Comparison of ENCODE assay signal across 21 cellular contexts in the genomic region with DNA sequence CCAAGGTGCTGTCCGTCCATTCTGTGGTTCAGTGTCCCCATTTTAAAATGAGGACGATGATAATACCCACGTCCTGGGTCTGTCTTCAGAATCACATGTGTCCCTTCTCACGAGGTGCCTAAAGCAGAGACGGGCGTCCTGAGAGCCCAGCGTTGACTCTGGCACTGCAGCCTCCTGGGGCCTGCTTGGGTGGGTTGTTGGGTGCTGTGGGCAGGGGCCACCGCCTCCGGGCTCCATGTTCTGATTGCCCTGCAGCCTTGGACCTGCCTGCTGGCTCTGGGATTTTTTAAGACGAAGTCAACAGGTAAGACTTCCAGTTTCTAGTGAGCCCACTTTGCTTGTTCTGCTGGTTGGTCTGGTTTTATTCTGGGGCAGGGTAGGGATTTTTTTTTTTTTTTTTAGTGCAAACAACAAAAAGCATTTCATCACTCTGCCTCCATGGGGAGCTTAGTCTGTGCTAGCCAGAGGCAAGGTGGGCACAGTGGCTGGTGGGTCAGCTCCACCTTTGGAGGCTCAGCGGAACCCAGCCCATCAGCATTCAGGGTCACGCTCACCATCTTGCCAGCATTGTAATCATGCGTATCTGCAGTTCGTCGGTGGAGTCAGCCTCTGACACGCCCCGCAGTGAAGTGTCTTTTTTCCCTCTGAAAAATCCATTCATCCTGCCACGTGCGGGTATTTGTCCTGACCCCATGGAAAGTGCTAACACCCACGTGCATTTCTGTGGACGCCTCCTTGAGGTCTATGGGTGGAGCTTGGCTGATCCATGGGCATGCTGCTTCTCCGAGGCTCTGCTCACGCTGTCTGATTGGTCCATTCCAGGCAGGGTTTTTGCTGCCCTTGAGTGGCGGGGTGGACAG. TPM values are rescaled to one million over a fixed set of nuclear protein-coding genes. Genes with fewer than 3 reads are reported as not detected.
"Had no signal": no experiment of that assay in that cellular context is flagged by ENCODE, and none has a peak within 500 bp of the region (broad histone marks: within the 10 kb centered on the region; RNA-seq: fewer than 3 reads in every experiment).

No MANE protein-coding gene starts in this region.

- H3K9me3 Mint-ChIP-seq: activated CD4-positive, alpha-beta memory T cell treated with anti-CD3 and anti-CD28 coated beads, Interleukin-2, amount 10 ng/mL, durations not matched to agents 7 days and 5 days; activated naive CD8-positive, alpha-beta T cell treated with anti-CD3 and anti-CD28 coated beads for 36 hours; naive thymus-derived CD8-positive, alpha-beta T cell had no signal

- H3K27me3 ChIP-seq: brain microvascular endothelial cell, sigmoid colon, suprapubic skin, upper lobe of right lung had no signal

- H3K4me1 ChIP-seq: lower lobe of right lung, psoas muscle, sigmoid colon, upper lobe of right lung had no signal

- DNase-seq: activated CD4-positive, alpha-beta memory T cell treated with anti-CD3 and anti-CD28 coated beads, Interleukin-2, amount 10 ng/mL, durations not matched to agents 7 days and 5 days; activated CD4-positive, alpha-beta T cell treated with anti-CD3 and anti-CD28 coated beads for 36 hours; activated gamma-delta T cell treated with Interleukin-2 at 50 U/mL for 16 hours; activated naive CD8-positive, alpha-beta T cell treated with anti-CD3 and anti-CD28 coated beads for 36 hours; activated T-cell treated with anti-CD3 and anti-CD28 coated beads, Interleukin-2, amount 50 U/mL, for 48 hours; brain microvascular endothelial cell; hippocampal formation; kidney glomerular epithelial cell; lower lobe of right lung; naive thymus-derived CD8-positive, alpha-beta T cell; occipital lobe; psoas muscle; sigmoid colon; stimulated activated CD4-positive, alpha-beta T cell treated with anti-CD3 and anti-CD28 coated beads, Interleukin-12 subunit alpha, Interleukin-12 subunit beta, amount 100 ng/mL, for 4 hours; stimulated activated naive CD4-positive, alpha-beta T cell treated with Interleukin-2 at 50 U/mL for 16 hours; T-helper 9 cell; upper lobe of right lung; WERI-Rb-1 had no signal

- H3K4me3 ChIP-seq: lower lobe of right lung, psoas muscle, sigmoid colon, suprapubic skin, upper lobe of right lung had no signal

- H3K9me3 ChIP-seq: lower lobe of right lung, psoas muscle, sigmoid colon, suprapubic skin, upper lobe of right lung had no signal

- H3K4me3 Mint-ChIP-seq: activated CD4-positive, alpha-beta memory T cell treated with anti-CD3 and anti-CD28 coated beads, Interleukin-2, amount 10 ng/mL, durations not matched to agents 7 days and 5 days; activated CD4-positive, alpha-beta T cell treated with anti-CD3 and anti-CD28 coated beads for 36 hours; activated naive CD8-positive, alpha-beta T cell treated with anti-CD3 and anti-CD28 coated beads for 36 hours; naive thymus-derived CD8-positive, alpha-beta T cell had no signal

- H3K27ac Mint-ChIP-seq: activated CD4-positive, alpha-beta memory T cell treated with anti-CD3 and anti-CD28 coated beads, Interleukin-2, amount 10 ng/mL, durations not matched to agents 7 days and 5 days; activated CD4-positive, alpha-beta T cell treated with anti-CD3 and anti-CD28 coated beads for 36 hours; activated naive CD8-positive, alpha-beta T cell treated with anti-CD3 and anti-CD28 coated beads for 36 hours; naive thymus-derived CD8-positive, alpha-beta T cell had no signal

- H3K27me3 Mint-ChIP-seq: activated CD4-positive, alpha-beta memory T cell treated with anti-CD3 and anti-CD28 coated beads, Interleukin-2, amount 10 ng/mL, durations not matched to agents 7 days and 5 days; activated CD4-positive, alpha-beta T cell treated with anti-CD3 and anti-CD28 coated beads for 36 hours; activated naive CD8-positive, alpha-beta T cell treated with anti-CD3 and anti-CD28 coated beads for 36 hours; naive thymus-derived CD8-positive, alpha-beta T cell had no signal

- H3K27ac ChIP-seq: brain microvascular endothelial cell, lower lobe of right lung, psoas muscle, sigmoid colon, suprapubic skin, upper lobe of right lung, WERI-Rb-1 had no signal

- ATAC-seq: activated CD4-positive, alpha-beta T cell treated with anti-CD3 and anti-CD28 coated beads for 36 hours; lower lobe of right lung; naive thymus-derived CD8-positive, alpha-beta T cell; psoas muscle; upper lobe of right lung had no signal

- H3K4me1 Mint-ChIP-seq: activated CD4-positive, alpha-beta memory T cell treated with anti-CD3 and anti-CD28 coated beads, Interleukin-2, amount 10 ng/mL, durations not matched to agents 7 days and 5 days; activated CD4-positive, alpha-beta T cell treated with anti-CD3 and anti-CD28 coated beads for 36 hours; activated naive CD8-positive, alpha-beta T cell treated with anti-CD3 and anti-CD28 coated beads for 36 hours had no signal

RNA-seq across cellular contexts. Expression of gene KRTAP5-7, which starts 45.7 kb away (rescaled TPM):
- total RNA-seq: activated CD4-positive, alpha-beta memory T cell treated with anti-CD3 and anti-CD28 coated beads, Interleukin-2, amount 10 ng/mL, durations not matched to agents 7 days and 5 days; activated naive CD8-positive, alpha-beta T cell treated with anti-CD3 and anti-CD28 coated beads for 36 hours; endothelial cell of umbilical vein; lower lobe of right lung; occipital lobe; psoas muscle had no signal
- polyA plus RNA-seq: naive thymus-derived CD8-positive, alpha-beta T cell had no signal

RNA-seq across cellular contexts. Expression of gene KRTAP5-8, which starts 56.5 kb away (rescaled TPM):
- total RNA-seq: activated CD4-positive, alpha-beta memory T cell treated with anti-CD3 and anti-CD28 coated beads, Interleukin-2, amount 10 ng/mL, durations not matched to agents 7 days and 5 days; activated CD4-positive, alpha-beta T cell treated with anti-CD3 and anti-CD28 coated beads for 36 hours; activated naive CD8-positive, alpha-beta T cell treated with anti-CD3 and anti-CD28 coated beads for 36 hours; endothelial cell of umbilical vein; lower lobe of right lung; mononuclear cell; psoas muscle; sigmoid colon; upper lobe of right lung had no signal
- polyA plus RNA-seq: naive thymus-derived CD8-positive, alpha-beta T cell; psoas muscle had no signal
